In the genomic region with DNA sequence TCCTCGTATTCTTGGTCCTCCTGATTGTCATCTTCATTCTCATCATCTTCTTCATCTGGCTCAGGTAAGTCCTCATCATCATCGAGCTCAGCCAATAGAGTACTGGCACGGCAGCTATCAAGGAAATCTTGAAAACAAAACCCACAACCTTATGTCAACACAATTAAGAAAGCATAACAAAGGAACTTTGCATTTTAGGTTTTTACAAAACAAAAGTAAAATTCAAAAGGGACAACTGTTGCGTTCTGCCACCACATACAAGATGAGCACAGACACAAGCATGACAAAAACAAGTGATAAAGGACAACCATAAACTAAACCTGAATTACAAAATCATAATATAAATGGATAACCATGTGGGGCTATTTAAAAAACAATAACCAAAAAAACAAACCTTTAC, we compare ENCODE assay signal across 2 cellular contexts.
TF ChIP-seq lines count a peak whose summit lies in the region.

No MANE protein-coding gene starts in this region.

TF ChIP-seq in HEK293, 187 proteins besides CTCF, POLR2A, EP300 and RAD21 (continued from another document):
- TF ChIP-seq, protein P1, sequence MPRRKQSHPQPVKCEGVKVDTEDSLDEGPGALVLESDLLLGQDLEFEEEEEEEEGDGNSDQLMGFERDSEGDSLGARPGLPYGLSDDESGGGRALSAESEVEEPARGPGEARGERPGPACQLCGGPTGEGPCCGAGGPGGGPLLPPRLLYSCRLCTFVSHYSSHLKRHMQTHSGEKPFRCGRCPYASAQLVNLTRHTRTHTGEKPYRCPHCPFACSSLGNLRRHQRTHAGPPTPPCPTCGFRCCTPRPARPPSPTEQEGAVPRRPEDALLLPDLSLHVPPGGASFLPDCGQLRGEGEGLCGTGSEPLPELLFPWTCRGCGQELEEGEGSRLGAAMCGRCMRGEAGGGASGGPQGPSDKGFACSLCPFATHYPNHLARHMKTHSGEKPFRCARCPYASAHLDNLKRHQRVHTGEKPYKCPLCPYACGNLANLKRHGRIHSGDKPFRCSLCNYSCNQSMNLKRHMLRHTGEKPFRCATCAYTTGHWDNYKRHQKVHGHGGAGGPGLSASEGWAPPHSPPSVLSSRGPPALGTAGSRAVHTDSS (tag by site-specific recombination; IDR thresholded peaks at IDR 0.05), result peak; percentile 14; the same call in 1 of the 2 replicates
TF ChIP-seq in HEK293: peak in this region for 1.

TF ChIP-seq in H1, 55 proteins besides CTCF, POLR2A, EP300 and RAD21:
- TF ChIP-seq, protein P2, sequence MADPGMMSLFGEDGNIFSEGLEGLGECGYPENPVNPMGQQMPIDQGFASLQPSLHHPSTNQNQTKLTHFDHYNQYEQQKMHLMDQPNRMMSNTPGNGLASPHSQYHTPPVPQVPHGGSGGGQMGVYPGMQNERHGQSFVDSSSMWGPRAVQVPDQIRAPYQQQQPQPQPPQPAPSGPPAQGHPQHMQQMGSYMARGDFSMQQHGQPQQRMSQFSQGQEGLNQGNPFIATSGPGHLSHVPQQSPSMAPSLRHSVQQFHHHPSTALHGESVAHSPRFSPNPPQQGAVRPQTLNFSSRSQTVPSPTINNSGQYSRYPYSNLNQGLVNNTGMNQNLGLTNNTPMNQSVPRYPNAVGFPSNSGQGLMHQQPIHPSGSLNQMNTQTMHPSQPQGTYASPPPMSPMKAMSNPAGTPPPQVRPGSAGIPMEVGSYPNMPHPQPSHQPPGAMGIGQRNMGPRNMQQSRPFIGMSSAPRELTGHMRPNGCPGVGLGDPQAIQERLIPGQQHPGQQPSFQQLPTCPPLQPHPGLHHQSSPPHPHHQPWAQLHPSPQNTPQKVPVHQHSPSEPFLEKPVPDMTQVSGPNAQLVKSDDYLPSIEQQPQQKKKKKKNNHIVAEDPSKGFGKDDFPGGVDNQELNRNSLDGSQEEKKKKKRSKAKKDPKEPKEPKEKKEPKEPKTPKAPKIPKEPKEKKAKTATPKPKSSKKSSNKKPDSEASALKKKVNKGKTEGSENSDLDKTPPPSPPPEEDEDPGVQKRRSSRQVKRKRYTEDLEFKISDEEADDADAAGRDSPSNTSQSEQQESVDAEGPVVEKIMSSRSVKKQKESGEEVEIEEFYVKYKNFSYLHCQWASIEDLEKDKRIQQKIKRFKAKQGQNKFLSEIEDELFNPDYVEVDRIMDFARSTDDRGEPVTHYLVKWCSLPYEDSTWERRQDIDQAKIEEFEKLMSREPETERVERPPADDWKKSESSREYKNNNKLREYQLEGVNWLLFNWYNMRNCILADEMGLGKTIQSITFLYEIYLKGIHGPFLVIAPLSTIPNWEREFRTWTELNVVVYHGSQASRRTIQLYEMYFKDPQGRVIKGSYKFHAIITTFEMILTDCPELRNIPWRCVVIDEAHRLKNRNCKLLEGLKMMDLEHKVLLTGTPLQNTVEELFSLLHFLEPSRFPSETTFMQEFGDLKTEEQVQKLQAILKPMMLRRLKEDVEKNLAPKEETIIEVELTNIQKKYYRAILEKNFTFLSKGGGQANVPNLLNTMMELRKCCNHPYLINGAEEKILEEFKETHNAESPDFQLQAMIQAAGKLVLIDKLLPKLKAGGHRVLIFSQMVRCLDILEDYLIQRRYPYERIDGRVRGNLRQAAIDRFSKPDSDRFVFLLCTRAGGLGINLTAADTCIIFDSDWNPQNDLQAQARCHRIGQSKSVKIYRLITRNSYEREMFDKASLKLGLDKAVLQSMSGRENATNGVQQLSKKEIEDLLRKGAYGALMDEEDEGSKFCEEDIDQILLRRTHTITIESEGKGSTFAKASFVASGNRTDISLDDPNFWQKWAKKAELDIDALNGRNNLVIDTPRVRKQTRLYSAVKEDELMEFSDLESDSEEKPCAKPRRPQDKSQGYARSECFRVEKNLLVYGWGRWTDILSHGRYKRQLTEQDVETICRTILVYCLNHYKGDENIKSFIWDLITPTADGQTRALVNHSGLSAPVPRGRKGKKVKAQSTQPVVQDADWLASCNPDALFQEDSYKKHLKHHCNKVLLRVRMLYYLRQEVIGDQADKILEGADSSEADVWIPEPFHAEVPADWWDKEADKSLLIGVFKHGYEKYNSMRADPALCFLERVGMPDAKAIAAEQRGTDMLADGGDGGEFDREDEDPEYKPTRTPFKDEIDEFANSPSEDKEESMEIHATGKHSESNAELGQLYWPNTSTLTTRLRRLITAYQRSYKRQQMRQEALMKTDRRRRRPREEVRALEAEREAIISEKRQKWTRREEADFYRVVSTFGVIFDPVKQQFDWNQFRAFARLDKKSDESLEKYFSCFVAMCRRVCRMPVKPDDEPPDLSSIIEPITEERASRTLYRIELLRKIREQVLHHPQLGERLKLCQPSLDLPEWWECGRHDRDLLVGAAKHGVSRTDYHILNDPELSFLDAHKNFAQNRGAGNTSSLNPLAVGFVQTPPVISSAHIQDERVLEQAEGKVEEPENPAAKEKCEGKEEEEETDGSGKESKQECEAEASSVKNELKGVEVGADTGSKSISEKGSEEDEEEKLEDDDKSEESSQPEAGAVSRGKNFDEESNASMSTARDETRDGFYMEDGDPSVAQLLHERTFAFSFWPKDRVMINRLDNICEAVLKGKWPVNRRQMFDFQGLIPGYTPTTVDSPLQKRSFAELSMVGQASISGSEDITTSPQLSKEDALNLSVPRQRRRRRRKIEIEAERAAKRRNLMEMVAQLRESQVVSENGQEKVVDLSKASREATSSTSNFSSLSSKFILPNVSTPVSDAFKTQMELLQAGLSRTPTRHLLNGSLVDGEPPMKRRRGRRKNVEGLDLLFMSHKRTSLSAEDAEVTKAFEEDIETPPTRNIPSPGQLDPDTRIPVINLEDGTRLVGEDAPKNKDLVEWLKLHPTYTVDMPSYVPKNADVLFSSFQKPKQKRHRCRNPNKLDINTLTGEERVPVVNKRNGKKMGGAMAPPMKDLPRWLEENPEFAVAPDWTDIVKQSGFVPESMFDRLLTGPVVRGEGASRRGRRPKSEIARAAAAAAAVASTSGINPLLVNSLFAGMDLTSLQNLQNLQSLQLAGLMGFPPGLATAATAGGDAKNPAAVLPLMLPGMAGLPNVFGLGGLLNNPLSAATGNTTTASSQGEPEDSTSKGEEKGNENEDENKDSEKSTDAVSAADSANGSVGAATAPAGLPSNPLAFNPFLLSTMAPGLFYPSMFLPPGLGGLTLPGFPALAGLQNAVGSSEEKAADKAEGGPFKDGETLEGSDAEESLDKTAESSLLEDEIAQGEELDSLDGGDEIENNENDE (IDR thresholded peaks at IDR 0.05; ENCODE audit: insufficient replicate concordance, low read length), result peak; percentile 86
- no peak for TF ChIP-seq JUN (IDR thresholded peaks at IDR 0.05; ENCODE audit: low read depth, low read length)
- no peak for TF ChIP-seq RXRA (IDR thresholded peaks at IDR 0.05; ENCODE audit: insufficient read depth, low read depth, low read length)
- peak in 1 of 2 experiments; percentile 32; a peak in 1 of 4 replicates for TF ChIP-seq HDAC2 (IDR thresholded peaks at IDR 0.05; ENCODE audit: borderline replicate concordance in 1 of 2, low read depth in 2 of 2, low read length in 2 of 2)
- no peak for TF ChIP-seq BACH1 (IDR thresholded peaks at IDR 0.05; ENCODE audit: low read length)
TF ChIP-seq in H1: peak in this region for 2.
